Comparison of ENCODE assay signal across 26 cellular contexts in genomic region chr18:11247381-11247970, GRCh38.
"Had no signal": no experiment of that assay in that cellular context is flagged by ENCODE, and none has a peak within 500 bp of the region (broad histone marks: within the 10 kb centered on the region; RNA-seq: fewer than 3 reads in every experiment).

No MANE protein-coding gene starts in this region.

- H3K9ac ChIP-seq: parathyroid adenoma had no signal

- H3K4me1 ChIP-seq: adrenal gland, gastroesophageal sphincter, parathyroid adenoma, psoas muscle, spleen had no signal

- H3K9me3 ChIP-seq: adrenal gland, ascending aorta, gastroesophageal sphincter, psoas muscle, thoracic aorta had no signal

- H3K36me3 ChIP-seq: adrenal gland, ascending aorta, brain microvascular endothelial cell, gastroesophageal sphincter, spleen, thoracic aorta had no signal

- H3K4me2 ChIP-seq: hepatocyte had no signal

- H3K79me2 ChIP-seq: hepatocyte, parathyroid adenoma had no signal

- ATAC-seq: effector memory CD8-positive, alpha-beta T cell; left cardiac atrium; left ventricle myocardium superior; psoas muscle had no signal

- H3K27me3 ChIP-seq: adrenal gland, ascending aorta, brain microvascular endothelial cell, gastroesophageal sphincter, hepatocyte, spleen had no signal

- DNase-seq: activated CD4-positive, alpha-beta T cell treated with anti-CD3 and anti-CD28 coated beads for 4 hours; activated CD4-positive, alpha-beta T cell treated with anti-CD3 and anti-CD28 coated beads, Interleukin-2, amount 50 U/mL, for 48 hours; activated CD8-positive, alpha-beta memory T cell treated with anti-CD3 and anti-CD28 coated beads for 24 hours; activated effector memory CD4-positive, alpha-beta T cell treated with Interleukin-2 at 50 U/mL for 16 hours; activated naive CD4-positive, alpha-beta T cell treated with anti-CD3 and anti-CD28 coated beads for 36 hours; activated naive CD8-positive, alpha-beta T cell treated with anti-CD3 and anti-CD28 coated beads for 36 hours; adrenal gland; brain microvascular endothelial cell; caudate nucleus; cortex of kidney; effector memory CD8-positive, alpha-beta T cell; erythroblast; left cardiac atrium; left ventricle myocardium superior; nucleus accumbens; psoas muscle; spleen; stimulated activated naive CD4-positive, alpha-beta T cell treated with Interleukin-2 at 50 U/mL for 16 hours had no signal

- H2AFZ ChIP-seq: hepatocyte, parathyroid adenoma had no signal

- H3K27ac ChIP-seq: adrenal gland, ascending aorta, brain microvascular endothelial cell, gastroesophageal sphincter, hepatocyte, parathyroid adenoma, psoas muscle, spleen, thoracic aorta, VCaP had no signal

- H3K4me3 ChIP-seq: adrenal gland, ascending aorta, gastroesophageal sphincter, hepatocyte, psoas muscle, spleen, thoracic aorta had no signal

- FAIRE-seq: keratinocyte, TTC549 had no signal
